In the genomic region with DNA sequence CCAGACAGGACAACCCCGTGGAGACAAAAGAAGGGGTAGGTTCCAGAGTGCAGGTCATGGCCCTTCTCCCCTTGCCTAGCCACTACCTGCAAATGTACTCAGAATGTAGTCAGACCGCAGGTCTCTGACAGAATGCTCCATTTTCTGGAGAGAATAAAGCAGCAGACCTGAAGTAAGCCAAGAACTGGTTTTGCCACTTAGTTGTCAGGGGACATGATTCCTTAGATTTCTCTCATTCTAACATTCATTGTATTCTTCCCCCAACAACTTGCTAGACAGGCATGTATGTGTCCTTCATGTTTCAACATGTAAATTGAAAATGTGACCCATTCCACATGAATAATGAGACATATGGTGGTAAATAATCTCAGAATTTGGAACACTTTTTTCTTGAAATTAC, we compare ENCODE assay signal across 20 cellular contexts.
"Had no signal": no experiment of that assay in that cellular context is flagged by ENCODE, and none has a peak within 500 bp of the region (broad histone marks: within the 10 kb centered on the region; RNA-seq: fewer than 3 reads in every experiment).

No MANE protein-coding gene starts in this region.

- H3K27me3 ChIP-seq: gastrocnemius medialis, neutrophil, right lobe of liver, spleen, tibial artery had no signal

- H3K36me3 ChIP-seq: gastrocnemius medialis, neutrophil, right lobe of liver, spleen, tibial artery had no signal

- H3K4me1 ChIP-seq: gastrocnemius medialis, psoas muscle, right lobe of liver, spleen had no signal

- H3K36me3 Mint-ChIP-seq: immature natural killer cell; naive thymus-derived CD4-positive, alpha-beta T cell; stimulated activated memory B cell treated with anti-CD40 and anti-IgM and Interleukin-4, amounts not matched to agents 10 μg/mL and 1 μg/mL and 100 μg/mL, for 72 hours had no signal

- H3K27ac Mint-ChIP-seq: immature natural killer cell; naive thymus-derived CD4-positive, alpha-beta T cell; stimulated activated memory B cell treated with anti-CD40 and anti-IgM and Interleukin-4, amounts not matched to agents 10 μg/mL and 1 μg/mL and 100 μg/mL, for 72 hours; stimulated activated naive CD8-positive, alpha-beta T cell treated with anti-CD3 and anti-CD28 coated beads, Interleukin-15, Interleukin-2, amounts not matched to agents 100 ng/mL and 50 ng/mL, for 24 hours had no signal

- H3K27ac ChIP-seq: gastrocnemius medialis, neutrophil, psoas muscle, right lobe of liver, spleen, tibial artery had no signal

- DNase-seq: effector memory CD4-positive, alpha-beta T cell; erythroblast; gastrocnemius medialis; immature natural killer cell; left colon; left ventricle myocardium superior; mesendoderm; naive thymus-derived CD4-positive, alpha-beta T cell; psoas muscle; retina; right lobe of liver; spleen; stimulated activated CD4-positive, alpha-beta T cell treated with anti-CD3 and anti-CD28 coated beads, Interleukin-15, amount 100 ng/mL, for 24 hours; stimulated activated CD4-positive, alpha-beta T cell treated with anti-CD3 and anti-CD28 coated beads, Interleukin-1b, Interleukin-23, amount 100 ng/mL, for 48 hours; stimulated activated CD4-positive, alpha-beta T cell treated with anti-CD3 and anti-CD28 coated beads, Interleukin-4, amount 100 ng/mL, for 24 hours; tibial artery had no signal

- H3K27me3 Mint-ChIP-seq: stimulated activated memory B cell treated with anti-CD40 and anti-IgM and Interleukin-4, amounts not matched to agents 10 μg/mL and 1 μg/mL and 100 μg/mL, for 72 hours; stimulated activated naive CD8-positive, alpha-beta T cell treated with anti-CD3 and anti-CD28 coated beads, Interleukin-15, Interleukin-2, amounts not matched to agents 100 ng/mL and 50 ng/mL, for 24 hours had no signal

- H3K4me3 ChIP-seq: gastrocnemius medialis, lung, psoas muscle, right lobe of liver, spleen, tibial artery had no signal

- H3K9me3 ChIP-seq: gastrocnemius medialis, neutrophil, psoas muscle, right lobe of liver had no signal

- H3K4me1 Mint-ChIP-seq: immature natural killer cell; naive thymus-derived CD4-positive, alpha-beta T cell; stimulated activated memory B cell treated with anti-CD40 and anti-IgM and Interleukin-4, amounts not matched to agents 10 μg/mL and 1 μg/mL and 100 μg/mL, for 72 hours had no signal

- H3K4me3 Mint-ChIP-seq: immature natural killer cell; naive thymus-derived CD4-positive, alpha-beta T cell; stimulated activated memory B cell treated with anti-CD40 and anti-IgM and Interleukin-4, amounts not matched to agents 10 μg/mL and 1 μg/mL and 100 μg/mL, for 72 hours; stimulated activated naive CD8-positive, alpha-beta T cell treated with anti-CD3 and anti-CD28 coated beads, Interleukin-15, Interleukin-2, amounts not matched to agents 100 ng/mL and 50 ng/mL, for 24 hours had no signal
